36 cellular contexts compared by ENCODE assay signal in the genomic region with DNA sequence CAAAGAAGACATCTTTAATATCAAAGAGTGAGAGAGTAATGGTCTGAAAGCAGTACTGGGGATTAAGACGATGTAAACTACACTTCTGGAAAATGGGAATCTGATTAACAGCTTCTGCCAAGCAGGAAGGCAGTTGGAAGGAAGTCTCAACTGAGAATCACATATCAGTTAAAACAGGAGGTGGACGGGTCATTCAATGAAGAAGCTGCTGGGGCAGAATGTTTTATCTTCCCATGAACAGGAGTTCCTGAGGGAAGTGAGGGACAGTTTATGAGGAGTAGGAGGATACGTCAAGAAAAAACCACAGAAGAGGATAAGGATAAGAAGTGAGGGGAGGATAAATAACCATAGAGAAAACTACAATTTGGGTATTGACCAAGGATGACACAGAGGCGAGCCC. TPM values are rescaled to one million over a fixed set of nuclear protein-coding genes. Genes with fewer than 3 reads are reported as not detected.
"Had no signal": no experiment of that assay in that cellular context is flagged by ENCODE, and none has a peak within 500 bp of the region (broad histone marks: within the 10 kb centered on the region; RNA-seq: fewer than 3 reads in every experiment).

No MANE protein-coding gene starts in this region.

- DNase-seq: activated CD4-positive, alpha-beta T cell treated with anti-CD3 and anti-CD28 coated beads for 1 hour; activated CD4-positive, alpha-beta T cell treated with anti-CD3 and anti-CD28 coated beads, Interleukin-2, amount 10 ng/mL, durations not matched to agents 24 days and 14 days; activated CD4-positive, alpha-beta T cell treated with anti-CD3 and anti-CD28 coated beads, Interleukin-2, amount 50 U/mL, for 4 hours; activated CD4-positive, CD25-positive, alpha-beta regulatory T cell; activated CD8-positive, alpha-beta T cell treated with anti-CD3 and anti-CD28 coated beads for 36 hours; activated effector memory CD4-positive, alpha-beta T cell treated with anti-CD3 and anti-CD28 coated beads, Interleukin-2, amount 50 U/mL, for 16 hours; activated naive CD4-positive, alpha-beta T cell treated with Interleukin-2 at 50 U/mL for 16 hours; activated T-cell treated with anti-CD3 and anti-CD28 coated beads, Interleukin-2, amount 50 U/mL, for 1 hour; activated T-cell treated with anti-CD3 and anti-CD28 coated beads, Interleukin-2, amount 50 U/mL, for 72 hours; anterior cingulate cortex; caudate nucleus; cerebellar nuclear complex; cortex of kidney; NCI-H1105; NCI-H1417 treated with DMSO at 0.1 percent for 48 hours; NCI-H187 treated with DMSO at 0.1 percent for 48 hours; NCI-H2081; NCI-H226; NCI-H524 treated with DMSO at 0.1 percent for 48 hours; NK-92 treated with Interleukin-12 subunit alpha and Interleukin-12 subunit beta, amount 100 ng/mL, for 24 hours; PC-9; SIG-M5; SW 1271; T-helper 1 cell; T-helper 2 cell; T-helper 9 cell; WERI-Rb-1 had no signal

- H3K27ac ChIP-seq: PC-9, RWPE1, WERI-Rb-1 had no signal

- H3K4me3 ChIP-seq: PC-9 had no signal

- H3K36me3 ChIP-seq: WERI-Rb-1 had no signal

- H3K27ac Mint-ChIP-seq: activated CD4-positive, alpha-beta T cell treated with anti-CD3 and anti-CD28 coated beads, Interleukin-2, amount 10 ng/mL, durations not matched to agents 24 days and 14 days; activated CD8-positive, alpha-beta T cell treated with anti-CD3 and anti-CD28 coated beads for 36 hours; activated naive CD4-positive, alpha-beta T cell treated with anti-CD3 and anti-CD28 coated beads, Interleukin-2, amount 50 U/mL, for 72 hours; activated T-cell treated with anti-CD3 and anti-CD28 coated beads, Interleukin-2, amount 50 U/mL, for 72 hours; activated T-helper 17 cell treated with anti-CD3 and anti-CD28 coated beads, Interleukin-2, amount 50 U/mL, for 72 hours; brain had no signal

- H3K4me3 Mint-ChIP-seq: activated CD4-positive, alpha-beta T cell treated with anti-CD3 and anti-CD28 coated beads, Interleukin-2, amount 10 ng/mL, durations not matched to agents 24 days and 14 days; activated CD8-positive, alpha-beta T cell treated with anti-CD3 and anti-CD28 coated beads for 36 hours; activated T-cell treated with anti-CD3 and anti-CD28 coated beads, Interleukin-2, amount 50 U/mL, for 72 hours; activated T-helper 17 cell treated with anti-CD3 and anti-CD28 coated beads, Interleukin-2, amount 50 U/mL, for 72 hours; brain had no signal

- H3K4me1 Mint-ChIP-seq: activated CD4-positive, alpha-beta T cell treated with anti-CD3 and anti-CD28 coated beads, Interleukin-2, amount 10 ng/mL, durations not matched to agents 24 days and 14 days; activated T-helper 17 cell treated with anti-CD3 and anti-CD28 coated beads, Interleukin-2, amount 50 U/mL, for 72 hours; brain had no signal

- H3K27me3 Mint-ChIP-seq: activated CD4-positive, alpha-beta T cell treated with anti-CD3 and anti-CD28 coated beads, Interleukin-2, amount 10 ng/mL, durations not matched to agents 24 days and 14 days; activated CD8-positive, alpha-beta T cell treated with anti-CD3 and anti-CD28 coated beads for 36 hours; activated T-helper 17 cell treated with anti-CD3 and anti-CD28 coated beads, Interleukin-2, amount 50 U/mL, for 72 hours; brain had no signal

- H3K9me3 Mint-ChIP-seq: activated CD4-positive, alpha-beta T cell treated with anti-CD3 and anti-CD28 coated beads, Interleukin-2, amount 10 ng/mL, durations not matched to agents 24 days and 14 days; activated CD8-positive, alpha-beta T cell treated with anti-CD3 and anti-CD28 coated beads for 36 hours; activated naive CD4-positive, alpha-beta T cell treated with anti-CD3 and anti-CD28 coated beads, Interleukin-2, amount 50 U/mL, for 72 hours; activated T-helper 17 cell treated with anti-CD3 and anti-CD28 coated beads, Interleukin-2, amount 50 U/mL, for 72 hours had no signal

- H3K36me3 Mint-ChIP-seq: activated naive CD4-positive, alpha-beta T cell treated with anti-CD3 and anti-CD28 coated beads, Interleukin-2, amount 50 U/mL, for 72 hours; brain had no signal

RNA-seq across cellular contexts. Expression of a gene that starts 38.7 kb away (rescaled TPM):
- total RNA-seq: activated CD4-positive, alpha-beta T cell treated with anti-CD3 and anti-CD28 coated beads, Interleukin-2, amount 10 ng/mL, durations not matched to agents 24 days and 14 days; activated CD8-positive, alpha-beta memory T cell treated with anti-CD3 and anti-CD28 coated beads for 36 hours; activated CD8-positive, alpha-beta T cell treated with anti-CD3 and anti-CD28 coated beads for 36 hours; activated naive CD4-positive, alpha-beta T cell treated with anti-CD3 and anti-CD28 coated beads, Interleukin-2, amount 50 U/mL, for 72 hours; activated T-cell treated with anti-CD3 and anti-CD28 coated beads, Interleukin-2, amount 50 U/mL, for 72 hours; activated T-helper 17 cell treated with anti-CD3 and anti-CD28 coated beads, Interleukin-2, amount 50 U/mL, for 72 hours; bronchial epithelial cell; MCF 10A; NCI-H460; PC-9; Right ventricle myocardium inferior had no signal
